1 cellular context compared by ENCODE assay signal in the genomic region with DNA sequence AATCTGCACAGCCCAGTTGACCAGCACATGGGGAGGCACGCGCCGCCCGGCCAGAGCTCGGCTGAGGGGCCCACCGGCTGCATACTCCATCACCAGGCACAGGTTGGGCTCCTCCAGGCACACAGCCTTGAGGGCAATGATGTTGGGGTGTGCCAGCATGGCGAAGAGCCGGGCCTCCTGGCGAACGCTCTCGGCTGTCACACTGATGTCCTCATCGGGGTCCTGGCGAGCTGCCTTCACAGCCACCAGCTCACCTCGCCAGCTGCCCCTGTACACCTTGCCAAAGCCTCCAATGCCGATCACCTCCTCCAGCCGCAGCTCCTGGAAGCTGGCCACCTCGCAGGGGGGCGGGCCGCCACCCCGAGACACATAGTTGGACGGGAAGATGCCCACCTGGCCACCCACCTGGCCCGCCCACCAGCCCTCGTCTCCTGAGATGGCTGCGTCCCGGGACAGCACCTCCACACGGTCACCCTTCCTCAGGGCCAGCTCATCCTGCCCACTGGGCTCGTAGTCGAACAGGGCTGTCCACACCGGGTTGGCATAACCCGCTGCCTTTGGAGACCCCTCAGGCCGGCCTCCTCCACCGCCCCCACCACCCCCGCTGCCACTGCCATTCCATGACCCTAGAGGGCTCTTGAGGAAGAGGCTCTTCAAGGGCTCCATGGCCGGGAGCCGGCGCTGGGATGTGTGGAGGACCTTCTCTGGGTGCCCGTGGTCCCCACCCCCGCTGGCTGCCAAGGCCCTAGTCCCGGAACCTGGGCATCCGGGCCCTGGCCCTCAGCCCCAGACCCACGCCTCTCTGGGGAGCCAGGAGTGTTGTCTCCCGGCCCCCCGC.
TF ChIP-seq lines count a peak whose summit lies in the region.

No MANE protein-coding gene starts in this region.

TF ChIP-seq in IMR-90, 13 proteins besides CTCF, POLR2A, EP300 and RAD21 (continued from another document):
- TF ChIP-seq, protein P1, sequence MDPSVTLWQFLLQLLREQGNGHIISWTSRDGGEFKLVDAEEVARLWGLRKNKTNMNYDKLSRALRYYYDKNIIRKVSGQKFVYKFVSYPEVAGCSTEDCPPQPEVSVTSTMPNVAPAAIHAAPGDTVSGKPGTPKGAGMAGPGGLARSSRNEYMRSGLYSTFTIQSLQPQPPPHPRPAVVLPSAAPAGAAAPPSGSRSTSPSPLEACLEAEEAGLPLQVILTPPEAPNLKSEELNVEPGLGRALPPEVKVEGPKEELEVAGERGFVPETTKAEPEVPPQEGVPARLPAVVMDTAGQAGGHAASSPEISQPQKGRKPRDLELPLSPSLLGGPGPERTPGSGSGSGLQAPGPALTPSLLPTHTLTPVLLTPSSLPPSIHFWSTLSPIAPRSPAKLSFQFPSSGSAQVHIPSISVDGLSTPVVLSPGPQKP (IDR thresholded peaks at IDR 0.05; ENCODE audit: borderline replicate concordance, low read depth, low read length), result no peak
- TF ChIP-seq FOS (IDR thresholded peaks at IDR 0.05; ENCODE audit: low read depth, low read length), result no peak
- TF ChIP-seq SMC3 (IDR thresholded peaks at IDR 0.05; ENCODE audit: low read depth, low read length), result no peak
- no peak for TF ChIP-seq RFX5 (IDR thresholded peaks at IDR 0.05; ENCODE audit: low read depth, low read length)
- no peak for TF ChIP-seq MAFK (IDR thresholded peaks at IDR 0.05; ENCODE audit: low read depth, low read length)
- TF ChIP-seq, protein P2, sequence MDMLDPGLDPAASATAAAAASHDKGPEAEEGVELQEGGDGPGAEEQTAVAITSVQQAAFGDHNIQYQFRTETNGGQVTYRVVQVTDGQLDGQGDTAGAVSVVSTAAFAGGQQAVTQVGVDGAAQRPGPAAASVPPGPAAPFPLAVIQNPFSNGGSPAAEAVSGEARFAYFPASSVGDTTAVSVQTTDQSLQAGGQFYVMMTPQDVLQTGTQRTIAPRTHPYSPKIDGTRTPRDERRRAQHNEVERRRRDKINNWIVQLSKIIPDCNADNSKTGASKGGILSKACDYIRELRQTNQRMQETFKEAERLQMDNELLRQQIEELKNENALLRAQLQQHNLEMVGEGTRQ (IDR thresholded peaks at IDR 0.05; ENCODE audit: low read depth, low read length), result no peak
- no peak for TF ChIP-seq BHLHE40 (IDR thresholded peaks at IDR 0.05; ENCODE audit: low read depth, low read length)
- TF ChIP-seq NFE2L2 (IDR thresholded peaks at IDR 0.05; ENCODE audit: low read depth, low read length), result no peak
- no peak for TF ChIP-seq MXI1 (IDR thresholded peaks at IDR 0.05; ENCODE audit: borderline replicate concordance, low read depth, low read length)
